16 cellular contexts compared by ENCODE assay signal in genomic region chr12:76260390-76260748, GRCh38.
DNase-seq lines count a peak whose midpoint lies in the region; TF ChIP-seq lines count a peak whose summit lies in the region.
"Had no signal": no experiment of that assay in that cellular context is flagged by ENCODE, and none has a peak within 500 bp of the region (broad histone marks: within the 10 kb centered on the region; RNA-seq: fewer than 3 reads in every experiment).

No MANE protein-coding gene starts in this region.

- TF ChIP-seq CTCF in WI38 (IDR thresholded peaks at IDR 0.05; ENCODE audit: low read depth, low read length) (no peak), osteocyte (IDR thresholded peaks at IDR 0.05) (no peak)

- H3K4me3 ChIP-seq in WI38 (ENCODE audit: low read depth, low read length): peak overlapping the region; percentile 71
- H3K4me3 ChIP-seq: HAP-1, skin epidermis had no signal

- H3K27me3 Mint-ChIP-seq in osteocyte (ENCODE audit: unreplicated experiment): no peaks in the 10 kb centered on the region

- peak overlapping the region; percentile 69 for H3K4me3 Mint-ChIP-seq in osteocyte (ENCODE audit: unreplicated experiment)
- H3K4me3 Mint-ChIP-seq: T-cell had no signal

- H3K9me3 Mint-ChIP-seq in osteocyte (ENCODE audit: unreplicated experiment): peaks cover 8% of the 10 kb centered on the region
- H3K9me3 Mint-ChIP-seq: T-cell had no signal

- DNase-seq in EL: peak; percentile 57
- peak; percentile 67 for DNase-seq in fibroblast of gingiva (ENCODE audit: low read depth)
- DNase-seq in osteocyte (ENCODE audit: extremely low spot score, unreplicated experiment): no peak
- no peak for DNase-seq in NCI-H1092 treated with DMSO at 0.1 percent for 48 hours (lab: John Stamatoyannopoulos, UW)
- DNase-seq in NCI-H1417 (lab: John Stamatoyannopoulos, UW): no peak
- no peak for DNase-seq in NCI-H1436 treated with DMSO at 0.1 percent for 48 hours (lab: John Stamatoyannopoulos, UW)
- no peak for DNase-seq in GF-D8 (lab: John Stamatoyannopoulos, UW)
- DNase-seq: activated CD4-positive, CD25-positive, alpha-beta regulatory T cell; Karpas-422; NCI-H1694 treated with DMSO at 0.1 percent for 48 hours; NCI-H524 treated with DMSO at 0.1 percent for 48 hours; stimulated activated naive CD4-positive, alpha-beta T cell treated with Interleukin-2 at 50 U/mL for 16 hours; T-cell had no signal

- peak overlapping the region; percentile 92 for H3K27ac Mint-ChIP-seq in osteocyte (ENCODE audit: unreplicated experiment)
- H3K27ac Mint-ChIP-seq: T-cell had no signal

- peaks cover 30% of the 10 kb centered on the region for H3K4me1 Mint-ChIP-seq in osteocyte (ENCODE audit: unreplicated experiment)

- H3K36me3 Mint-ChIP-seq in osteocyte (ENCODE audit: unreplicated experiment): no peaks in the 10 kb centered on the region
- H3K36me3 Mint-ChIP-seq: T-cell had no signal

Comparison
In these comparisons a context has a peak if more than half of its experiments do, and no peak if none do; other contexts are left out.
1. DNase-seq: peak in EL (single experiment) and fibroblast of gingiva (single experiment); none in osteocyte (single experiment), NCI-H1092 treated with DMSO at 0.1 percent for 48 hours (single experiment), NCI-H1417 (0 of 3), NCI-H1436 treated with DMSO at 0.1 percent for 48 hours (single experiment) and GF-D8 (single experiment).